Comparison of ENCODE assay signal across 10 cellular contexts in genomic region chr17:16199093-16199492, GRCh38. TPM values are rescaled to one million over a fixed set of nuclear protein-coding genes. Genes with fewer than 3 reads are reported as not detected.
DNase-seq lines count a peak whose midpoint lies in the region; ATAC-seq and TF ChIP-seq lines count a peak whose summit lies in the region.
"Had no signal": no experiment of that assay in that cellular context is flagged by ENCODE, and none has a peak within 500 bp of the region (broad histone marks: within the 10 kb centered on the region; RNA-seq: fewer than 3 reads in every experiment).

No MANE protein-coding gene starts in this region.

- no peak overlapping the region for H3K4me3 ChIP-seq in GM23248
- H3K4me3 ChIP-seq in neuronal stem cell (ENCODE audit: low read length in 2 of 2): no peak overlapping the region

- H3K27me3 Mint-ChIP-seq in dendritic cell treated with granulocyte-macrophage colony-stimulating factor and Interleukin-4, amounts not matched to agents 40 ng/mL and 50 ng/mL, for 4 days: no peaks in the 10 kb centered on the region
- H3K27me3 Mint-ChIP-seq in neural crest cell (ENCODE audit: low read depth): no peaks in the 10 kb centered on the region

- no peaks in the 10 kb centered on the region for H3K9me3 Mint-ChIP-seq in dendritic cell treated with granulocyte-macrophage colony-stimulating factor and Interleukin-4, amounts not matched to agents 40 ng/mL and 50 ng/mL, for 4 days
- no peaks in the 10 kb centered on the region for H3K9me3 Mint-ChIP-seq in neural crest cell

- H3K27me3 ChIP-seq in GM23248 (replicated peaks; ENCODE audit: insufficient read depth): no peaks in the 10 kb centered on the region
- H3K27me3 ChIP-seq in neuronal stem cell (ENCODE audit: control insufficient read depth in 3 of 3, insufficient read depth in 3 of 3, low read depth in 1 of 3, low read length in 3 of 3): no peaks in the 10 kb centered on the region

- H3K18ac ChIP-seq in neuronal stem cell (ENCODE audit: low read length): no peak overlapping the region

- no peak overlapping the region for H4K91ac ChIP-seq in neuronal stem cell (ENCODE audit: low read depth, low read length, poor library complexity)

- H3F3A ChIP-seq in GM23248 (ENCODE audit: insufficient read depth): no peaks in the 10 kb centered on the region; the same call in 1 of the 2 replicates

- H3K9me3 ChIP-seq in GM23248 (ENCODE audit: low read depth) (no peaks in the 10 kb centered on the region), neuronal stem cell (replicated peaks in 1 of 2; ENCODE audit: control insufficient read depth in 2 of 2, insufficient read depth in 1 of 2, low read depth in 1 of 2, low read length in 2 of 2) (no peaks in the 10 kb centered on the region)

- no peak overlapping the region for H3K27ac ChIP-seq in GM23248
- H3K27ac ChIP-seq in neuronal stem cell (replicated peaks; ENCODE audit: low read length): no peak overlapping the region

- ATAC-seq in GM19467 (IDR thresholded peaks at IDR 0.05; ENCODE audit: unreplicated experiment) (no peak), GM18867 (IDR thresholded peaks at IDR 0.05; ENCODE audit: unreplicated experiment) (no peak)

- no peaks in the 10 kb centered on the region for H3K79me1 ChIP-seq in neuronal stem cell (ENCODE audit: low read depth, low read length)

- H3K36me3 Mint-ChIP-seq in dendritic cell treated with granulocyte-macrophage colony-stimulating factor and Interleukin-4, amounts not matched to agents 40 ng/mL and 50 ng/mL, for 4 days (ENCODE audit: low read depth): peaks cover 36% of the 10 kb centered on the region
- peaks cover 2% of the 10 kb centered on the region for H3K36me3 Mint-ChIP-seq in neural crest cell (ENCODE audit: low read depth)

- H2BK120ac ChIP-seq in neuronal stem cell (ENCODE audit: low read depth, low read length): no peak overlapping the region

- peaks cover 100% of the 10 kb centered on the region for H3K79me2 ChIP-seq in GM23248 (ENCODE audit: insufficient read depth)

- 63 to 66% methylated on average over 6 of the region's 6 CpGs for WGBS in GM23248 (ENCODE audit: low coverage in 1 of 2, low lambda C conversion rate in 2 of 2, missing lambda C conversion rate in 2 of 2), 2 experiments
- no CpG with 5 or more reads among the region's 6 CpGs for WGBS in neuronal stem cell (ENCODE audit: extremely low coverage in 2 of 2, insufficient read length in 2 of 2, insufficient replicate concordance in 1 of 2), 2 donors

- H3K36me3 ChIP-seq in GM23248 (ENCODE audit: low read depth): peaks cover 8% of the 10 kb centered on the region; the same call in 1 of the 2 replicates
- peaks cover 3 to 24% of the 10 kb centered on the region in 2 donors for H3K36me3 ChIP-seq in neuronal stem cell (replicated peaks in 1 of 2; ENCODE audit: control insufficient read depth in 2 of 2, insufficient read depth in 2 of 2, low read length in 2 of 2)

- no peak overlapping the region for H2BK5ac ChIP-seq in neuronal stem cell (ENCODE audit: low read length)

- peaks cover 9% of the 10 kb centered on the region for H4K20me1 ChIP-seq in GM23248 (ENCODE audit: insufficient read depth)

- no peak overlapping the region for H2BK12ac ChIP-seq in neuronal stem cell (ENCODE audit: low read length)

- H3K14ac ChIP-seq in neuronal stem cell (ENCODE audit: low read length): no peak overlapping the region

- peaks cover 17% of the 10 kb centered on the region for H3K4me1 ChIP-seq in GM23248 (ENCODE audit: insufficient read depth)
- peaks cover 0 to 5% of the 10 kb centered on the region in 2 donors for H3K4me1 ChIP-seq in neuronal stem cell (ENCODE audit: control insufficient read depth in 2 of 2, insufficient read depth in 1 of 2, low read depth in 1 of 2, low read length in 2 of 2)

- H2BK15ac ChIP-seq in neuronal stem cell (ENCODE audit: low read length): no peak overlapping the region

- no peak overlapping the region for H3K4ac ChIP-seq in neuronal stem cell (ENCODE audit: low read length)

- in situ Hi-C loops in GM23248 (cut with MboI): no loop called here

- H2AFZ ChIP-seq in GM23248 (no peak overlapping the region), neuronal stem cell (ENCODE audit: low read length) (no peak overlapping the region)

- TF ChIP-seq CTCF in neural crest cell (conservative IDR thresholded peaks at IDR 0.05): no peak

- no peaks in the 10 kb centered on the region for H3K9me2 ChIP-seq in GM23248 (ENCODE audit: insufficient read depth)

- intact Hi-C loops in dendritic cell treated with granulocyte-macrophage colony-stimulating factor and Interleukin-4, amounts not matched to agents 40 ng/mL and 50 ng/mL, for 4 days (cut with micrococcal nuclease): no loop called here

- peak overlapping the region; percentile 16 for H3K4me2 ChIP-seq in GM23248 (ENCODE audit: unreplicated experiment)
- no peak overlapping the region for H3K4me2 ChIP-seq in neuronal stem cell (ENCODE audit: insufficient read depth, low read length, poor library complexity, severe bottlenecking)

- no peak for DNase-seq in GM23248
- peak; percentile 30 to 39 for DNase-seq in NOMO-1 (lab: John Stamatoyannopoulos, UW; ENCODE audit: unreplicated experiment in 2 of 2)
- DNase-seq in neural crest cell (ENCODE audit: low read depth, low spot score): no peak
- no peak for DNase-seq in hypothalamus (lab: John Stamatoyannopoulos, UW)
- no peak for DNase-seq in neuronal stem cell (ENCODE audit: low spot score)
- DNase-seq: cerebellar nuclear complex, NCI-H1694 had no signal

- H3K9ac ChIP-seq in GM23248 (no peak overlapping the region), neuronal stem cell (ENCODE audit: low read depth, low read length, poor library complexity) (no peak overlapping the region)

- no peak overlapping the region for H3K23ac ChIP-seq in neuronal stem cell (ENCODE audit: low read depth, low read length, poor library complexity)

- no peak overlapping the region for H2AK5ac ChIP-seq in neuronal stem cell (ENCODE audit: low read depth, low read length)

- peaks cover 35% of the 10 kb centered on the region for H3K4me1 Mint-ChIP-seq in dendritic cell treated with granulocyte-macrophage colony-stimulating factor and Interleukin-4, amounts not matched to agents 40 ng/mL and 50 ng/mL, for 4 days (ENCODE audit: low read depth)
- H3K4me1 Mint-ChIP-seq in neural crest cell: peaks cover 19% of the 10 kb centered on the region

- peak overlapping the region; percentile 17 for H3K4me3 Mint-ChIP-seq in dendritic cell treated with granulocyte-macrophage colony-stimulating factor and Interleukin-4, amounts not matched to agents 40 ng/mL and 50 ng/mL, for 4 days
- no peak overlapping the region for H3K4me3 Mint-ChIP-seq in neural crest cell

- no peak overlapping the region for H4K8ac ChIP-seq in neuronal stem cell (ENCODE audit: low read depth, low read length)

- peak overlapping the region; percentile 69 for H3K27ac Mint-ChIP-seq in dendritic cell treated with granulocyte-macrophage colony-stimulating factor and Interleukin-4, amounts not matched to agents 40 ng/mL and 50 ng/mL, for 4 days
- peak overlapping the region; percentile 78 for H3K27ac Mint-ChIP-seq in neural crest cell (ENCODE audit: unreplicated experiment)

RNA-seq across cellular contexts. Expression of gene NCOR1, which starts 16.2 kb away (rescaled TPM):
- 50.6 and 78.9 TPM in 2 replicates for total RNA-seq in GM23248 (2014; rRNA removed; shearing (Covaris generic))
- polyA plus RNA-seq in GM23248 (2016; fragmentation: Nextera tagmentation; extraction: Ambion mirVana): 84.9 and 95.7 TPM in 2 replicates
- total RNA-seq in neural crest cell: 129 and 136 TPM in 2 replicates
- polyA plus RNA-seq in neuronal stem cell (2013, experiment 1 of 2): 42.7 TPM
- 46.7 TPM for polyA plus RNA-seq in neuronal stem cell (2013, experiment 2 of 2)

RNA-seq across cellular contexts. Expression of gene PIGL, which starts 17.9 kb away (rescaled TPM):
- total RNA-seq in GM23248 (2014; rRNA removed; shearing (Covaris generic)): 10.9 and 12.6 TPM in 2 replicates
- 13.3 and 15.4 TPM in 2 replicates for polyA plus RNA-seq in GM23248 (2016; fragmentation: Nextera tagmentation; extraction: Ambion mirVana)
- total RNA-seq in neural crest cell: 31.1 and 35.3 TPM in 2 replicates
- 28.5 TPM for polyA plus RNA-seq in neuronal stem cell (2013, experiment 1 of 2)
- polyA plus RNA-seq in neuronal stem cell (2013, experiment 2 of 2): 26.6 TPM

Comparison
In these comparisons a context has a peak if more than half of its experiments do, and no peak if none do; other contexts are left out.
1. DNase-seq: peak in NOMO-1 (2 of 2); none in GM23248 (single experiment), neural crest cell (single experiment), hypothalamus (0 of 51) and neuronal stem cell (single experiment).